In genomic region chr3:52299815-52300611, GRCh38 we compare ENCODE assay signal across 8 cellular contexts. TPM values are rescaled to one million over a fixed set of nuclear protein-coding genes. Genes with fewer than 3 reads are reported as not detected.
DNase-seq lines count a peak whose midpoint lies in the region; ATAC-seq and TF ChIP-seq lines count a peak whose summit lies in the region.

No MANE protein-coding gene starts in this region.

- H3K4me3 ChIP-seq in foreskin fibroblast (ENCODE audit: low read depth in 1 of 2, low read length in 2 of 2): no peak overlapping the region

- peak; percentile 4 for ATAC-seq in omental fat pad (ENCODE audit: low FRiP score)
- no peak for ATAC-seq in HG03025 (IDR thresholded peaks at IDR 0.05; ENCODE audit: low FRiP score, unreplicated experiment)
- ATAC-seq in GM19397 (IDR thresholded peaks at IDR 0.05; ENCODE audit: unreplicated experiment): no peak

- DNase-seq in GM13976 (ENCODE audit: low spot score): peak; percentile 74
- DNase-seq in NCI-H69 (lab: John Stamatoyannopoulos, UW): peak; percentile 79
- DNase-seq in foreskin fibroblast: peak in 1 of 2 donors; percentile 56
- DNase-seq in omental fat pad (ENCODE audit: low spot score): no peak
- no peak for DNase-seq in activated CD8-positive, alpha-beta memory T cell treated with anti-CD3 and anti-CD28 coated beads, Interleukin-2, amount 50 U/mL, for 4 hours
- no peak for DNase-seq in anterior cingulate cortex (lab: John Stamatoyannopoulos, UW)

- TF ChIP-seq CTCF in GM13976 (IDR thresholded peaks at IDR 0.05; ENCODE audit: borderline replicate concordance, control extremely low read depth, extremely low read depth, insufficient read depth, missing control alignments): no peak
- TF ChIP-seq CTCF in foreskin fibroblast (IDR thresholded peaks at IDR 0.05; ENCODE audit: low read depth, low read length): peak; percentile 8
- no peak for TF ChIP-seq CTCF in omental fat pad (IDR thresholded peaks at IDR 0.05)

- in situ Hi-C loops in GM13976 (cut with MboI; ENCODE audit: low sequenced_read_pairs, unreplicated experiment): no loop called here

RNA-seq across cellular contexts. Expression of gene GLYCTK, which starts 12.4 kb away (rescaled TPM):
- 10 to 100 TPM; 12.7 to 63.5 (median 41.4) TPM for total RNA-seq in omental fat pad

RNA-seq across cellular contexts. Expression of gene DNAH1, which starts 16.1 kb away (rescaled TPM):
- total RNA-seq in omental fat pad: 10 to 100 TPM in 3 of 4 donors, 1 to 10 TPM in 1; 6.7 to 24.9 (median 14.1) TPM

RNA-seq across cellular contexts. Expression of gene WDR82, which starts 21.6 kb away (rescaled TPM):
- 10 to 100 TPM; 42.9 to 56.9 (median 51.4) TPM for total RNA-seq in omental fat pad

RNA-seq across cellular contexts. Expression of gene PPM1M, which starts 54.5 kb away (rescaled TPM):
- total RNA-seq in omental fat pad: 10 to 100 TPM; 17.0 to 32.2 (median 23.9) TPM

Comparison
In these comparisons a context has a peak if more than half of its experiments do, and no peak if none do; other contexts are left out.
1. DNase-seq: peak in GM13976 (single experiment) and NCI-H69 (single experiment); none in omental fat pad (single experiment), activated CD8-positive, alpha-beta memory T cell treated with anti-CD3 and anti-CD28 coated beads, Interleukin-2, amount 50 U/mL, for 4 hours (single experiment) and anterior cingulate cortex (0 of 58).